ENCODE assay signal across 1 cellular context in the genomic region with DNA sequence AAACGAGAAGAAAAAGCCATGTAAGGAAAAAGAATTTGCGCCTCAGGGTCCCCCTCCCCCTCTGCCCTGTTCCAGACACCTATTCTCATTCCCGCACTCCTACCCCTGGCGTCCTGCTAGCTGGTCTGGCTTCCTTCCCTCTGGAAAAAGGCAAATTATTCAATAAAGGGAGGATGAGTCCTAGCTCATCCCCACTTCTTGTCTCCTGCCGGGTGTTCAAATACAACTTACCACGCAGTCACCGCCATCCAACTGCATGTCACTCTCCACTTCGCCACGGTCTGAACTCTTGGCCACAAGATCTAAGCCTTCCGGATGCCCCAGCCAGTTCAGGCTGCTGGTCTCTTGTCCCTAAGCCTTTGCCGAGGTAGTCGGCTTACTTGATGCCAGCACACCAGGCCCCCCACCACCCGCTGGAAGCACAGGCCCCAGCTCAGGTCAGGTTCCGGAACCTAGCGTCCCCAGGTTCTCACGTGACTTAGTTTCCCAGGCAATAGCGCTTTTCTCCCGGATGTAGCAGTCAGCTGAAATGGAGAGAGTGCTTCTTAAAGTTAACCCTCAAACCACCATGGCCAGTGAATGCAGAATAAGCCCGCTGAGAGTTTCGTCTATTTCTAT.
A peak's percentile ranks its signal among the peaks of the same experiment; 100 is the strongest.
TF ChIP-seq lines count a peak whose summit lies in the region.

No MANE protein-coding gene starts in this region.

TF ChIP-seq in HepG2, 621 proteins besides CTCF, POLR2A, EP300 and RAD21 (continued from another document):
- no peak for TF ChIP-seq SNAPC4 (CRISPR knock-in tag; IDR thresholded peaks at IDR 0.05)
- TF ChIP-seq ZC3H13 (CRISPR knock-in tag; IDR thresholded peaks at IDR 0.05): no peak
- no peak for TF ChIP-seq NFE2L2 (IDR thresholded peaks at IDR 0.05; ENCODE audit: low read length)
- TF ChIP-seq, protein P1, sequence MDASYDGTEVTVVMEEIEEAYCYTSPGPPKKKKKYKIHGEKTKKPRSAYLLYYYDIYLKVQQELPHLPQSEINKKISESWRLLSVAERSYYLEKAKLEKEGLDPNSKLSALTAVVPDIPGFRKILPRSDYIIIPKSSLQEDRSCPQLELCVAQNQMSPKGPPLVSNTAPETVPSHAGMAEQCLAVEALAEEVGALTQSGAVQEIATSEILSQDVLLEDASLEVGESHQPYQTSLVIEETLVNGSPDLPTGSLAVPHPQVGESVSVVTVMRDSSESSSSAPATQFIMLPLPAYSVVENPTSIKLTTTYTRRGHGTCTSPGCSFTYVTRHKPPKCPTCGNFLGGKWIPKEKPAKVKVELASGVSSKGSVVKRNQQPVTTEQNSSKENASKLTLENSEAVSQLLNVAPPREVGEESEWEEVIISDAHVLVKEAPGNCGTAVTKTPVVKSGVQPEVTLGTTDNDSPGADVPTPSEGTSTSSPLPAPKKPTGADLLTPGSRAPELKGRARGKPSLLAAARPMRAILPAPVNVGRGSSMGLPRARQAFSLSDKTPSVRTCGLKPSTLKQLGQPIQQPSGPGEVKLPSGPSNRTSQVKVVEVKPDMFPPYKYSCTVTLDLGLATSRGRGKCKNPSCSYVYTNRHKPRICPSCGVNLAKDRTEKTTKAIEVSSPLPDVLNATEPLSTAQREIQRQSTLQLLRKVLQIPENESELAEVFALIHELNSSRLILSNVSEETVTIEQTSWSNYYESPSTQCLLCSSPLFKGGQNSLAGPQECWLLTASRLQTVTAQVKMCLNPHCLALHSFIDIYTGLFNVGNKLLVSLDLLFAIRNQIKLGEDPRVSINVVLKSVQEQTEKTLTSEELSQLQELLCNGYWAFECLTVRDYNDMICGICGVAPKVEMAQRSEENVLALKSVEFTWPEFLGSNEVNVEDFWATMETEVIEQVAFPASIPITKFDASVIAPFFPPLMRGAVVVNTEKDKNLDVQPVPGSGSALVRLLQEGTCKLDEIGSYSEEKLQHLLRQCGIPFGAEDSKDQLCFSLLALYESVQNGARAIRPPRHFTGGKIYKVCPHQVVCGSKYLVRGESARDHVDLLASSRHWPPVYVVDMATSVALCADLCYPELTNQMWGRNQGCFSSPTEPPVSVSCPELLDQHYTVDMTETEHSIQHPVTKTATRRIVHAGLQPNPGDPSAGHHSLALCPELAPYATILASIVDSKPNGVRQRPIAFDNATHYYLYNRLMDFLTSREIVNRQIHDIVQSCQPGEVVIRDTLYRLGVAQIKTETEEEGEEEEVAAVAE (CRISPR knock-in tag; IDR thresholded peaks at IDR 0.05; ENCODE audit: borderline replicate concordance): no peak
- TF ChIP-seq YEATS4 (CRISPR knock-in tag; IDR thresholded peaks at IDR 0.05; ENCODE audit: borderline replicate concordance): peak; percentile 28; the same call in 1 of the 2 replicates
- 0 out of 2 replicates have a peak, but pooled peaks have one; percentile 41 for TF ChIP-seq ZNF343 (CRISPR knock-in tag; IDR thresholded peaks at IDR 0.05)
